ENCODE assay signal across 21 cellular contexts in genomic region chr16:52309761-52310416, GRCh38.
DNase-seq lines count a peak whose midpoint lies in the region; ATAC-seq and TF ChIP-seq lines count a peak whose summit lies in the region.
"Had no signal": no experiment of that assay in that cellular context is flagged by ENCODE, and none has a peak within 500 bp of the region (broad histone marks: within the 10 kb centered on the region; RNA-seq: fewer than 3 reads in every experiment).

No MANE protein-coding gene starts in this region.

- H3K9me3 Mint-ChIP-seq in brain, result peaks cover 0 to 3% (median 0%) of the 10 kb centered on the region in 5 experiments
- H3K9me3 Mint-ChIP-seq in immature natural killer cell, result peaks cover 1 to 26% (median 3%) of the 10 kb centered on the region in 6 donors

- H3K4me3 Mint-ChIP-seq in brain (peak overlapping the region in 1 of 5 experiments; percentile 25), immature natural killer cell (no peak overlapping the region)
- H3K4me3 Mint-ChIP-seq: CD4-positive, CD25-positive, alpha-beta regulatory T cell; IgD-negative memory B cell had no signal

- H3K36me3 Mint-ChIP-seq in brain (no peaks in the 10 kb centered on the region), immature natural killer cell (no peaks in the 10 kb centered on the region)
- H3K36me3 Mint-ChIP-seq: CD4-positive, CD25-positive, alpha-beta regulatory T cell; IgD-negative memory B cell had no signal

- ATAC-seq in stimulated activated naive CD8-positive, alpha-beta T cell treated with anti-CD3 and anti-CD28 coated beads, Interleukin-15, Interleukin-2, amounts not matched to agents 100 U/mL and 50 U/mL, for 24 hours, result peak; percentile 23
- no peak for ATAC-seq in GM21381 (IDR thresholded peaks at IDR 0.05; ENCODE audit: unreplicated experiment)
- ATAC-seq: GM12878, Panc1, SK-N-SH treated with all-trans-retinoic acid at 6 μM for 48 hours had no signal

- H3K27me3 ChIP-seq in H7 (ENCODE audit: control insufficient read depth, insufficient read depth, low read length), result no peaks in the 10 kb centered on the region

- DNase-seq in H7, result peak; percentile 0
- DNase-seq in NCI-H146 (lab: John Stamatoyannopoulos, UW), result peak; percentile 10
- no peak for DNase-seq in stimulated activated naive CD8-positive, alpha-beta T cell treated with anti-CD3 and anti-CD28 coated beads, Interleukin-15, Interleukin-2, amounts not matched to agents 100 U/mL and 50 U/mL, for 24 hours
- no peak for DNase-seq in immature natural killer cell
- no peak for DNase-seq in NCI-H345 treated with DMSO at 0.1 percent for 48 hours (lab: John Stamatoyannopoulos, UW; ENCODE audit: unreplicated experiment)
- DNase-seq: CD4-positive, CD25-positive, alpha-beta regulatory T cell; DMS 273 treated with DMSO at 0.1 percent for 48 hours; DND-41; GM23248; NCI-H1105; NCI-H1694; NCI-H2081; NCI-H446 treated with DMSO at 0.1 percent for 48 hours; NCI-H774; NK-92 treated with Interleukin-12 subunit alpha and Interleukin-12 subunit beta, amount 100 ng/mL, for 24 hours had no signal

- H3K27me3 Mint-ChIP-seq in brain, result peaks cover 2% of the 10 kb centered on the region
- peaks cover 0 to 4% (median 0%) of the 10 kb centered on the region in 3 donors for H3K27me3 Mint-ChIP-seq in immature natural killer cell (ENCODE audit: low read depth in 3 of 3)
- H3K27me3 Mint-ChIP-seq: CD4-positive, CD25-positive, alpha-beta regulatory T cell; IgD-negative memory B cell had no signal

- H3K36me3 ChIP-seq in H7 (replicated peaks; ENCODE audit: control insufficient read depth, insufficient read depth, low read length), result no peaks in the 10 kb centered on the region

- peaks cover 39% of the 10 kb centered on the region for H3K4me1 Mint-ChIP-seq in brain
- H3K4me1 Mint-ChIP-seq in immature natural killer cell, result no peaks in the 10 kb centered on the region
- H3K4me1 Mint-ChIP-seq: CD4-positive, CD25-positive, alpha-beta regulatory T cell; IgD-negative memory B cell had no signal

- peak overlapping the region in 4 of 5 experiments; percentile 10 to 35 (median 22) for H3K27ac Mint-ChIP-seq in brain
- no peak overlapping the region for H3K27ac Mint-ChIP-seq in immature natural killer cell
- H3K27ac Mint-ChIP-seq: CD4-positive, CD25-positive, alpha-beta regulatory T cell had no signal

- TF ChIP-seq CTCF in brain (conservative IDR thresholded peaks at IDR 0.05), result no peak

- no peak overlapping the region for H3K4me3 ChIP-seq in H7 (ENCODE audit: insufficient read depth, low read depth, low read length)
- H3K4me3 ChIP-seq: GM12878, GM23248 had no signal

Comparison
In these comparisons a context has a peak if more than half of its experiments do, and no peak if none do; other contexts are left out.
1. DNase-seq: peak in H7 (single experiment) and NCI-H146 (single experiment); none in stimulated activated naive CD8-positive, alpha-beta T cell treated with anti-CD3 and anti-CD28 coated beads, Interleukin-15, Interleukin-2, amounts not matched to agents 100 U/mL and 50 U/mL, for 24 hours (single experiment), immature natural killer cell (0 of 3) and NCI-H345 treated with DMSO at 0.1 percent for 48 hours (single experiment).
2. H3K27ac Mint-ChIP-seq: peak in brain (4 of 5); none in immature natural killer cell (0 of 6).